ENCODE assay signal across 8 cellular contexts in genomic region chr2:60641866-60642788, GRCh38.
A peak's percentile ranks its signal among the peaks of the same experiment; 100 is the strongest.
DNase-seq lines count a peak whose midpoint lies in the region; ATAC-seq and TF ChIP-seq lines count a peak whose summit lies in the region.

No MANE protein-coding gene starts in this region.

- no peaks in the 10 kb centered on the region for H3K79me2 ChIP-seq in OCI-LY7 (ENCODE audit: insufficient read depth, low read depth, low read length)

- no peak overlapping the region; the same call in 1 of the 2 replicates for H2AFZ ChIP-seq in OCI-LY7 (ENCODE audit: low read length)

- H3K27ac ChIP-seq in OCI-LY7 (ENCODE audit: low read depth, low read length, poor library complexity, severe bottlenecking) = no peak overlapping the region

- DNase-seq in A172 (ENCODE audit: low spot score) = peak; percentile 41
- peak; percentile 30 for DNase-seq in G401 (ENCODE audit: low spot score)
- DNase-seq in OCI-LY7 (ENCODE audit: low spot score) = peak; percentile 81
- DNase-seq in T47D (ENCODE audit: low read depth in 1 of 2, low spot score in 1 of 2) = peak; percentile 4 to 44
- DNase-seq in left colon = peak in 1 of 2 donors; percentile 30
- DNase-seq in superior temporal gyrus (ENCODE audit: extremely low spot score) = peak; percentile 72
- DNase-seq in stimulated activated naive CD4-positive, alpha-beta T cell treated with Interleukin-2 at 50 U/mL for 16 hours (lab: John Stamatoyannopoulos, UW) = no peak

- peak; percentile 99 for TF ChIP-seq CTCF in OCI-LY7 (conservative IDR thresholded peaks at IDR 0.05; ENCODE audit: low read length)

- in situ Hi-C loops in G401 (cut with HindIII; ENCODE audit: low sequenced_read_pairs) = no loop called here
- in situ Hi-C loops in T47D (cut with HindIII; ENCODE audit: low pct_unique_long_range_greater_than_20kb, low sequenced_read_pairs) = no loop called here

- no peaks in the 10 kb centered on the region for H4K20me1 ChIP-seq in OCI-LY7 (ENCODE audit: insufficient read depth, low read length)

- intact Hi-C loops in OCI-LY7 (cut with micrococcal nuclease; ENCODE audit: unreplicated experiment) = no loop called here
- intact Hi-C loops in left colon (cut with DNase I, micrococcal nuclease) = no loop called here

- no peaks in the 10 kb centered on the region for H3K9me3 ChIP-seq in OCI-LY7 (ENCODE audit: low read length)

- ATAC-seq in HG03159 (IDR thresholded peaks at IDR 0.05; ENCODE audit: unreplicated experiment) = peak; percentile 72
- peak; percentile 24 for ATAC-seq in left colon

- H3K4me3 ChIP-seq in OCI-LY7 (ENCODE audit: low read depth, low read length, poor library complexity, severe bottlenecking) = no peak overlapping the region

- no peaks in the 10 kb centered on the region for H3K36me3 ChIP-seq in OCI-LY7 (ENCODE audit: insufficient read depth, low read length)

- CTCF ChIA-PET in OCI-LY7 (lab: Charles Lee; ENCODE audit: unreplicated experiment) = no interaction called here

- POLR2A ChIA-PET in OCI-LY7 (lab: Charles Lee) = no interaction called here

- no peaks in the 10 kb centered on the region for H3K9me2 ChIP-seq in OCI-LY7 (ENCODE audit: insufficient read depth, low read length)

- BruUV-seq in OCI-LY7 (replicated peaks; lab: Mats Ljungman, UMichigan) = no TSS peak

- H3K4me1 ChIP-seq in OCI-LY7 (ENCODE audit: insufficient read depth, low read length, poor library complexity, severe bottlenecking) = peaks cover 18% of the 10 kb centered on the region

- H3K4me2 ChIP-seq in OCI-LY7 (ENCODE audit: low read length) = peak overlapping the region; percentile 28; the same call in 1 of the 2 replicates
